In genomic region chr11:122781378-122782040, GRCh38 we compare ENCODE assay signal across 8 cellular contexts. TPM values are rescaled to one million over a fixed set of nuclear protein-coding genes. Genes with fewer than 3 reads are reported as not detected.
DNase-seq lines count a peak whose midpoint lies in the region; ATAC-seq and TF ChIP-seq lines count a peak whose summit lies in the region.

No MANE protein-coding gene starts in this region.

- H3K4me3 ChIP-seq in PC-9 (no peak overlapping the region), fibroblast of mammary gland (ENCODE audit: control insufficient read depth, low read depth, low read length) (no peak overlapping the region), neural cell (ENCODE audit: low read length) (no peak overlapping the region)

- H3K9me3 Mint-ChIP-seq in activated T-cell treated with anti-CD3 and anti-CD28 coated beads, Interleukin-2, amount 50 U/mL, for 4 hours, result no peaks in the 10 kb centered on the region

- intact Hi-C loops in PC-9 (cut with micrococcal nuclease; ENCODE audit: unreplicated experiment), result loop anchor here (1.0 to 10.0 kb wide), 6 partner anchors 73 to 1127 kb away; no protein-coding TSS in a partner anchor

- H3K4me1 ChIP-seq in PC-9 (replicated peaks; ENCODE audit: insufficient read depth), result peaks cover 63% of the 10 kb centered on the region

- H3K79me2 ChIP-seq in PC-9 (ENCODE audit: low read depth) (peaks cover 26% of the 10 kb centered on the region; the same call in 1 of the 2 replicates), neural cell (replicated peaks; ENCODE audit: insufficient read depth, low read length) (no peaks in the 10 kb centered on the region)

- POLR2A ChIA-PET in PC-9 (lab: Charles Lee; ENCODE audit: unreplicated experiment), result interaction anchor here (0.7 kb wide), 1 partner anchor 107 kb away, joined by 5 read pairs; no protein-coding TSS in a partner anchor

- no peak overlapping the region for H3K9ac ChIP-seq in neural cell (ENCODE audit: low read length)

- peak; percentile 19 to 85 (median 66) for DNase-seq in C1 segment of cervical spinal cord (lab: John Stamatoyannopoulos, UW)
- peak; percentile 62 to 82 for DNase-seq in PC-9
- DNase-seq in activated T-cell treated with anti-CD3 and anti-CD28 coated beads, Interleukin-2, amount 50 U/mL, for 4 hours, result peak; percentile 75
- peak; percentile 92 for DNase-seq in fibroblast of mammary gland (ENCODE audit: low read depth)
- DNase-seq in stimulated activated naive CD8-positive, alpha-beta T cell treated with anti-CD3 and anti-CD28 coated beads, Interleukin-15, Interleukin-2, amounts not matched to agents 100 U/mL and 50 U/mL, for 24 hours, result peak; percentile 84

- H3K4me2 ChIP-seq in PC-9 (no peak overlapping the region), neural cell (ENCODE audit: low read length) (no peak overlapping the region)

- TF ChIP-seq CTCF in PC-9 (conservative IDR thresholded peaks at IDR 0.05), result peak; percentile 95
- peak; percentile 95 for TF ChIP-seq CTCF in fibroblast of mammary gland (conservative IDR thresholded peaks at IDR 0.05; ENCODE audit: control insufficient read depth, insufficient read depth, low read depth, low read length)
- TF ChIP-seq CTCF in neural cell (IDR thresholded peaks at IDR 0.05; ENCODE audit: poor library complexity, severe bottlenecking), result peak; percentile 72

- peak; percentile 86 for ATAC-seq in GM19455 (IDR thresholded peaks at IDR 0.05; ENCODE audit: unreplicated experiment)
- ATAC-seq in activated T-cell treated with anti-CD3 and anti-CD28 coated beads, Interleukin-2, amount 50 U/mL, for 4 hours, result peak; percentile 80 to 86
- ATAC-seq in stimulated activated naive CD8-positive, alpha-beta T cell treated with anti-CD3 and anti-CD28 coated beads, Interleukin-15, Interleukin-2, amounts not matched to agents 100 U/mL and 50 U/mL, for 24 hours, result peak; percentile 45

- H3K4me3 Mint-ChIP-seq in activated T-cell treated with anti-CD3 and anti-CD28 coated beads, Interleukin-2, amount 50 U/mL, for 4 hours, result no peak overlapping the region

- peak; percentile 90 for TF ChIP-seq RAD21 in Ishikawa (IDR thresholded peaks at IDR 0.05; ENCODE audit: low read depth)
- TF ChIP-seq RAD21 in neural cell (conservative IDR thresholded peaks at IDR 0.05), result peak; percentile 67

- TF ChIP-seq EP300 in Ishikawa (IDR thresholded peaks at IDR 0.05; ENCODE audit: borderline replicate concordance) (no peak), neural cell (conservative IDR thresholded peaks at IDR 0.05; ENCODE audit: poor library complexity, severe bottlenecking) (no peak)

- peaks cover 46% of the 10 kb centered on the region for H3K36me3 ChIP-seq in PC-9 (ENCODE audit: low read depth)
- H3K36me3 ChIP-seq in neural cell (ENCODE audit: insufficient read depth, low read length), result no peaks in the 10 kb centered on the region

- CTCF ChIA-PET in PC-9 (lab: Charles Lee), result interaction anchor here (0.6 to 2.1 kb wide), 5 partner anchors 75 to 1002 kb away, joined by 3 to 20 read pairs (median 3); no protein-coding TSS in a partner anchor

- BruUV-seq in PC-9 (replicated peaks; lab: Mats Ljungman, UMichigan), result no TSS peak

- H3K4me1 Mint-ChIP-seq in activated T-cell treated with anti-CD3 and anti-CD28 coated beads, Interleukin-2, amount 50 U/mL, for 4 hours (ENCODE audit: low read depth), result peaks cover 23% of the 10 kb centered on the region

- H3K9me3 ChIP-seq in PC-9 (ENCODE audit: insufficient read depth, low read depth) (no peaks in the 10 kb centered on the region), neural cell (ENCODE audit: low read length) (no peaks in the 10 kb centered on the region)

- H2AFZ ChIP-seq in PC-9, result no peak overlapping the region
- no peak overlapping the region for H2AFZ ChIP-seq in neural cell (ENCODE audit: low read depth, low read length)

- peaks cover 35% of the 10 kb centered on the region for H3K36me3 Mint-ChIP-seq in activated T-cell treated with anti-CD3 and anti-CD28 coated beads, Interleukin-2, amount 50 U/mL, for 4 hours (ENCODE audit: insufficient read depth)

- no peaks in the 10 kb centered on the region for H4K20me1 ChIP-seq in PC-9 (ENCODE audit: insufficient read depth)
- no peaks in the 10 kb centered on the region for H4K20me1 ChIP-seq in neural cell (ENCODE audit: insufficient read depth)

- H3K27me3 ChIP-seq in PC-9 (ENCODE audit: insufficient read depth, low read depth) (no peaks in the 10 kb centered on the region), neural cell (ENCODE audit: insufficient read depth, low read depth, low read length) (no peaks in the 10 kb centered on the region)

- H3K27ac ChIP-seq in PC-9, result no peak overlapping the region
- no peak overlapping the region for H3K27ac ChIP-seq in neural cell (ENCODE audit: low read length)

- H3F3A ChIP-seq in PC-9 (ENCODE audit: insufficient read depth, low read depth), result peaks cover 70% of the 10 kb centered on the region
- H3F3A ChIP-seq in neural cell (ENCODE audit: insufficient read depth, low read length, poor library complexity, severe bottlenecking), result no peaks in the 10 kb centered on the region

- no peaks in the 10 kb centered on the region for H3K9me2 ChIP-seq in PC-9 (ENCODE audit: insufficient read depth)
- no peaks in the 10 kb centered on the region for H3K9me2 ChIP-seq in neural cell (ENCODE audit: insufficient read depth, low read length)

- no peaks in the 10 kb centered on the region for H3K27me3 Mint-ChIP-seq in activated T-cell treated with anti-CD3 and anti-CD28 coated beads, Interleukin-2, amount 50 U/mL, for 4 hours (ENCODE audit: low read depth)

TF ChIP-seq in Ishikawa, 13 proteins besides CTCF, POLR2A, EP300 and RAD21 (continues in another document):
- TF ChIP-seq TCF12 (IDR thresholded peaks at IDR 0.05; ENCODE audit: low read depth) (no peak), ZBTB7A (IDR thresholded peaks at IDR 0.05; ENCODE audit: low read depth) (no peak), CREB1 (IDR thresholded peaks at IDR 0.05; ENCODE audit: low read depth) (no peak), MAX (IDR thresholded peaks at IDR 0.05) (no peak), NFIC (IDR thresholded peaks at IDR 0.05) (no peak)
- TF ChIP-seq, protein P1, sequence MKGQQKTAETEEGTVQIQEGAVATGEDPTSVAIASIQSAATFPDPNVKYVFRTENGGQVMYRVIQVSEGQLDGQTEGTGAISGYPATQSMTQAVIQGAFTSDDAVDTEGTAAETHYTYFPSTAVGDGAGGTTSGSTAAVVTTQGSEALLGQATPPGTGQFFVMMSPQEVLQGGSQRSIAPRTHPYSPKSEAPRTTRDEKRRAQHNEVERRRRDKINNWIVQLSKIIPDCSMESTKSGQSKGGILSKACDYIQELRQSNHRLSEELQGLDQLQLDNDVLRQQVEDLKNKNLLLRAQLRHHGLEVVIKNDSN (IDR thresholded peaks at IDR 0.05), result no peak

TF ChIP-seq in neural cell, 6 proteins besides CTCF, POLR2A, EP300 and RAD21:
- TF ChIP-seq SMC3 (conservative IDR thresholded peaks at IDR 0.05; ENCODE audit: poor library complexity), result peak; percentile 76
- TF ChIP-seq, protein P2, sequence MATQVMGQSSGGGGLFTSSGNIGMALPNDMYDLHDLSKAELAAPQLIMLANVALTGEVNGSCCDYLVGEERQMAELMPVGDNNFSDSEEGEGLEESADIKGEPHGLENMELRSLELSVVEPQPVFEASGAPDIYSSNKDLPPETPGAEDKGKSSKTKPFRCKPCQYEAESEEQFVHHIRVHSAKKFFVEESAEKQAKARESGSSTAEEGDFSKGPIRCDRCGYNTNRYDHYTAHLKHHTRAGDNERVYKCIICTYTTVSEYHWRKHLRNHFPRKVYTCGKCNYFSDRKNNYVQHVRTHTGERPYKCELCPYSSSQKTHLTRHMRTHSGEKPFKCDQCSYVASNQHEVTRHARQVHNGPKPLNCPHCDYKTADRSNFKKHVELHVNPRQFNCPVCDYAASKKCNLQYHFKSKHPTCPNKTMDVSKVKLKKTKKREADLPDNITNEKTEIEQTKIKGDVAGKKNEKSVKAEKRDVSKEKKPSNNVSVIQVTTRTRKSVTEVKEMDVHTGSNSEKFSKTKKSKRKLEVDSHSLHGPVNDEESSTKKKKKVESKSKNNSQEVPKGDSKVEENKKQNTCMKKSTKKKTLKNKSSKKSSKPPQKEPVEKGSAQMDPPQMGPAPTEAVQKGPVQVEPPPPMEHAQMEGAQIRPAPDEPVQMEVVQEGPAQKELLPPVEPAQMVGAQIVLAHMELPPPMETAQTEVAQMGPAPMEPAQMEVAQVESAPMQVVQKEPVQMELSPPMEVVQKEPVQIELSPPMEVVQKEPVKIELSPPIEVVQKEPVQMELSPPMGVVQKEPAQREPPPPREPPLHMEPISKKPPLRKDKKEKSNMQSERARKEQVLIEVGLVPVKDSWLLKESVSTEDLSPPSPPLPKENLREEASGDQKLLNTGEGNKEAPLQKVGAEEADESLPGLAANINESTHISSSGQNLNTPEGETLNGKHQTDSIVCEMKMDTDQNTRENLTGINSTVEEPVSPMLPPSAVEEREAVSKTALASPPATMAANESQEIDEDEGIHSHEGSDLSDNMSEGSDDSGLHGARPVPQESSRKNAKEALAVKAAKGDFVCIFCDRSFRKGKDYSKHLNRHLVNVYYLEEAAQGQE (IDR thresholded peaks at IDR 0.05; ENCODE audit: borderline replicate concordance), result no peak

RNA-seq across cellular contexts. Expression of gene CRTAM, which starts 56.8 kb away (rescaled TPM):
- total RNA-seq in PC-9 (2021), result not detected in 2 replicates
- total RNA-seq in activated T-cell treated with anti-CD3 and anti-CD28 coated beads, Interleukin-2, amount 50 U/mL, for 4 hours, result 10 to 100 TPM; 20.7 to 23.7 (median 20.8) TPM
- polyA plus RNA-seq in neural cell, result not detected in 2 replicates
- polyA minus RNA-seq in neural cell, result not detected in 2 replicates

Comparison
In these comparisons a context has a peak if more than half of its experiments do, and no peak if none do; other contexts are left out.
1. RNA of gene CRTAM, which starts 56.8 kb away (total RNA-seq): 20.7 to 23.7 TPM in activated T-cell treated with anti-CD3 and anti-CD28 coated beads, Interleukin-2, amount 50 U/mL, for 4 hours; not detected in PC-9; every median in the first group is over 10 times any median in the second.
2. Peak in every context shown above with its lines, with median percentiles within 50 percentile points of each other: DNase-seq, ATAC-seq and CTCF ChIP-seq.